ENCODE assay signal across 14 cellular contexts in the genomic region with DNA sequence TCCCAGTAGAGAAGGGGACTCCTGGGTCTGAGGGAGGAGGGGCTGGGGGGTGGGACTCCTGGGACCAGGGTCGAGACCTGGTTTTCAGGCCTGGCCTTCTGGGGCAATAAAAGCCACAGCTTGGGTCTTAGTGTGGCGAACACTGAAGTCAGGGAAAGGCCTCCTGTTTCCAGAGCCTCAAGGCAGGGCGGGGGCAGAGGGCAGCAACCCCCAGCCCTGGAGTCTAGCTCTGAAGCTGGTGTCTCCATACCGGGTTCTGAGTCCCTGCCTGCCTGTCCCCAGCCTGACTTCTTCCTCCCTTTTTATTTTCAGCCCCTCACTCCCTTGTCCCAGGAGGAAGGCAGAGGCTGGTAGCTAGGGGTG. TPM values are rescaled to one million over a fixed set of nuclear protein-coding genes. Genes with fewer than 3 reads are reported as not detected.
DNase-seq lines count a peak whose midpoint lies in the region; ATAC-seq, FAIRE-seq and TF ChIP-seq lines count a peak whose summit lies in the region.
"Had no signal": no experiment of that assay in that cellular context is flagged by ENCODE, and none has a peak within 500 bp of the region (broad histone marks: within the 10 kb centered on the region; RNA-seq: fewer than 3 reads in every experiment).

No MANE protein-coding gene starts in this region.

- H3K9me2 ChIP-seq in GM23248 (ENCODE audit: insufficient read depth), result no peaks in the 10 kb centered on the region

- peaks cover 11% of the 10 kb centered on the region for H3F3A ChIP-seq in GM23248 (ENCODE audit: insufficient read depth)

- WGBS in A549 (ENCODE audit: missing lambda C conversion rate), result 45% methylated on average over 4 of the region's 4 CpGs
- 53 to 57% methylated on average over 3 to 4 of the region's 4 CpGs for WGBS in GM23248 (ENCODE audit: low coverage in 1 of 2, low lambda C conversion rate in 2 of 2, missing lambda C conversion rate in 2 of 2), 2 experiments

- in situ Hi-C loops in GM23248 (cut with MboI), result no loop called here

- TF ChIP-seq EP300 in A549 (IDR thresholded peaks at IDR 0.05), result no peak

- H3K27me3 ChIP-seq in GM23248 (replicated peaks; ENCODE audit: insufficient read depth), result peaks cover 3% of the 10 kb centered on the region; the same call in 1 of the 2 replicates

- CTCF ChIA-PET in A549 (lab: Yijun Ruan, JAX) (interaction anchor here (1.0 to 3.5 kb wide), 11 partner anchors 10 to 216 kb away, joined by 3 to 15 read pairs (median 4); partner anchors contain the start of genes SYNGR4 and TMEM143), WTC11 (lab: Charles Lee) (interaction anchor here (0.7 to 2.4 kb wide), 13 partner anchors 10 to 191 kb away, joined by 3 to 13 read pairs (median 5); partner anchors contain the start of gene TMEM143)

- no peak for TF ChIP-seq CTCF in A549 (IDR thresholded peaks at IDR 0.05)
- no peak for TF ChIP-seq CTCF in WTC11 (IDR thresholded peaks at IDR 0.05)

- FAIRE-seq in A549 (lab: Jason Lieb, UNC) (no peak), GM12891 (lab: Jason Lieb, UNC) (no peak)
- FAIRE-seq: frontal cortex had no signal

- ATAC-seq in A549 (peak in 1 of 2 experiments; percentile 3; a peak in 3 of 6 replicates), WTC11 (peak; percentile 1; the same call in 1 of the 2 replicates), HG03432 (IDR thresholded peaks at IDR 0.05; ENCODE audit: unreplicated experiment) (no peak)
- ATAC-seq: left colon had no signal

- H3K9ac ChIP-seq in GM23248, result peak overlapping the region; percentile 45; the same call in 1 of the 2 replicates

- H3K27ac Mint-ChIP-seq in WTC11, result no peak overlapping the region

- peaks cover 47% of the 10 kb centered on the region for H3K4me1 Mint-ChIP-seq in WTC11

- TF ChIP-seq POLR2A in A549 (IDR thresholded peaks at IDR 0.05; ENCODE audit: low read length) (no peak), GM12891 (IDR thresholded peaks at IDR 0.05; ENCODE audit: low read depth, low read length) (no peak)

- peaks cover 36% of the 10 kb centered on the region for H3K79me2 ChIP-seq in GM23248 (ENCODE audit: insufficient read depth)

- H3K4me3 Mint-ChIP-seq in WTC11, result peak overlapping the region; percentile 83
- H3K4me3 Mint-ChIP-seq: dendritic cell treated with granulocyte-macrophage colony-stimulating factor and Interleukin-4, amounts not matched to agents 40 ng/mL and 50 ng/mL, for 4 days had no signal

- H3K4me3 ChIP-seq in A549 (peak overlapping the region; percentile 45), GM23248 (peak overlapping the region; percentile 60)
- H3K4me3 ChIP-seq: uterus had no signal

- H3K36me3 ChIP-seq in GM23248 (ENCODE audit: low read depth), result peaks cover 5% of the 10 kb centered on the region; the same call in 1 of the 2 replicates
- H3K36me3 ChIP-seq: uterus had no signal

- H2AFZ ChIP-seq in GM23248, result peak overlapping the region; percentile 20; the same call in 1 of the 2 replicates

- peaks cover 6% of the 10 kb centered on the region for H3K36me3 Mint-ChIP-seq in WTC11

- no peaks in the 10 kb centered on the region for H3K9me3 ChIP-seq in A549
- no peaks in the 10 kb centered on the region for H3K9me3 ChIP-seq in GM23248 (ENCODE audit: low read depth)
- H3K9me3 ChIP-seq: uterus had no signal

- H4K20me1 ChIP-seq in GM23248 (ENCODE audit: insufficient read depth), result no peaks in the 10 kb centered on the region

- H3K4me2 ChIP-seq in A549 (peak overlapping the region; percentile 97), GM23248 (ENCODE audit: unreplicated experiment) (peak overlapping the region; percentile 76)

- H3K4me1 ChIP-seq in A549 (peaks cover 68% of the 10 kb centered on the region), GM23248 (ENCODE audit: insufficient read depth) (peaks cover 11% of the 10 kb centered on the region)

- peak in 1 of 2 experiments; percentile 51 for DNase-seq in A549 (ENCODE audit: low read depth in 1 of 2, low spot score in 1 of 2)
- no peak for DNase-seq in GM23248
- no peak for DNase-seq in WTC11 (ENCODE audit: low spot score)
- peak; percentile 84 for DNase-seq in islet precursor cell
- DNase-seq in GM12891 (ENCODE audit: insufficient read length, low spot score), result no peak
- DNase-seq in activated CD8-positive, alpha-beta memory T cell treated with anti-CD3 and anti-CD28 coated beads for 24 hours, result no peak
- DNase-seq in D341Med (ENCODE audit: low spot score), result no peak
- DNase-seq: left colon, uterus had no signal

- TF ChIP-seq RAD21 in A549 (conservative IDR thresholded peaks at IDR 0.05 in 1 of 2, IDR thresholded peaks at IDR 0.05 in 1 of 2), result no peak

- POLR2A ChIA-PET in A549 (lab: Yijun Ruan, JAX) (interaction anchor here (1.5 to 1.7 kb wide), 2 partner anchors 30 to 52 kb away, joined by 5 to 13 read pairs; partner anchors contain the start of genes SYNGR4 and TMEM143), WTC11 (lab: Charles Lee) (no interaction called here)

- H3K27me3 Mint-ChIP-seq in WTC11 (ENCODE audit: low read depth), result peaks cover 60% of the 10 kb centered on the region

- no peaks in the 10 kb centered on the region for H3K9me3 Mint-ChIP-seq in WTC11
- H3K9me3 Mint-ChIP-seq: dendritic cell treated with granulocyte-macrophage colony-stimulating factor and Interleukin-4, amounts not matched to agents 40 ng/mL and 50 ng/mL, for 4 days had no signal

- H3K27ac ChIP-seq in A549, result peak overlapping the region; percentile 68 to 95
- no peak overlapping the region for H3K27ac ChIP-seq in GM23248
- H3K27ac ChIP-seq: uterus had no signal

TF ChIP-seq in A549, 52 proteins besides CTCF, POLR2A, EP300 and RAD21 (continues in another document):
- TF ChIP-seq JUNB (IDR thresholded peaks at IDR 0.05) (no peak), HEYL (CRISPR knock-in tag; IDR thresholded peaks at IDR 0.05) (no peak), FOSL2 (IDR thresholded peaks at IDR 0.05) (no peak), FOSL2 (CRISPR knock-in tag; IDR thresholded peaks at IDR 0.05) (no peak)

TF ChIP-seq in GM12891, 5 proteins besides CTCF, POLR2A, EP300 and RAD21:
- TF ChIP-seq PAX5 (IDR thresholded peaks at IDR 0.05; ENCODE audit: insufficient read depth, low read length, severe bottlenecking) (no peak), POU2F2 (IDR thresholded peaks at IDR 0.05; ENCODE audit: low read depth, low read length) (no peak), TAF1 (IDR thresholded peaks at IDR 0.05; ENCODE audit: low read depth, low read length) (no peak), POLR2AphosphoS5 (IDR thresholded peaks at IDR 0.05; ENCODE audit: low read depth, low read length) (no peak), SPI1 (IDR thresholded peaks at IDR 0.05; ENCODE audit: low read depth, low read length) (no peak)

RNA-seq across cellular contexts. Expression of gene GRIN2D, which starts 0.3 kb away (rescaled TPM):
- polyA plus RNA-seq in A549 (2011; rRNA removed) (2.6 and 3.4 TPM in 2 replicates), A549 (2017; fragmentation: RNase III; extraction: RNeasy Plus Mini Kit Qiagen cat#74134 plus additional on column Dnase treatment) (5.8 to 6.8 TPM (median 6.3 TPM) in 3 replicates), GM23248 (2016; fragmentation: Nextera tagmentation; extraction: Ambion mirVana) (0.10 and 0.22 TPM in 2 replicates)
- polyA plus RNA-seq in A549 (2012; cell fraction: cytosol; rRNA removed), result 4.9 and 6.7 TPM in 2 replicates
- polyA plus RNA-seq in A549 (2012; cell fraction: nucleus; rRNA removed), result 17.0 and 20.5 TPM in 2 replicates
- 5.4 and 8.1 TPM in 2 replicates for polyA minus RNA-seq in A549 (2011; rRNA and poly(A)+ RNA removed)
- total RNA-seq in GM23248 (2014; rRNA removed; shearing (Covaris generic)), result 0.54 and 0.76 TPM in 2 replicates
- 23.0 to 27.8 TPM (median 25.3 TPM) in 3 replicates for total RNA-seq in WTC11 (2021)
- polyA plus RNA-seq in GM12891 (2012; ENCODE audit: low read depth, missing spikeins), result 0.40 TPM

RNA-seq across cellular contexts. Expression of gene KDELR1, which starts 1.8 kb away (rescaled TPM):
- 200 and 270 TPM in 2 replicates for polyA plus RNA-seq in A549 (2011; rRNA removed)
- 203 and 269 TPM in 2 replicates for polyA plus RNA-seq in A549 (2012; cell fraction: cytosol; rRNA removed)
- 238 and 248 TPM in 2 replicates for polyA plus RNA-seq in A549 (2012; cell fraction: nucleus; rRNA removed)
- polyA plus RNA-seq in A549 (2017; fragmentation: RNase III; extraction: RNeasy Plus Mini Kit Qiagen cat#74134 plus additional on column Dnase treatment), result 280 to 318 TPM (median 302 TPM) in 3 replicates
- 222 and 240 TPM in 2 replicates for polyA minus RNA-seq in A549 (2011; rRNA and poly(A)+ RNA removed)
- total RNA-seq in GM23248 (2014; rRNA removed; shearing (Covaris generic)), result 126 and 170 TPM in 2 replicates
- polyA plus RNA-seq in GM23248 (2016; fragmentation: Nextera tagmentation; extraction: Ambion mirVana), result 231 and 242 TPM in 2 replicates
- 207 to 226 TPM (median 223 TPM) in 3 replicates for total RNA-seq in WTC11 (2021)
- 42.8 TPM for polyA plus RNA-seq in GM12891 (2012; ENCODE audit: low read depth, missing spikeins)

RNA-seq across cellular contexts. Expression of gene SYNGR4, which starts 29.0 kb away (rescaled TPM):
- polyA plus RNA-seq in A549 (2011; rRNA removed), result 2.3 and 2.9 TPM in 2 replicates
- 4.2 and 4.7 TPM in 2 replicates for polyA plus RNA-seq in A549 (2012; cell fraction: cytosol; rRNA removed)
- polyA plus RNA-seq in A549 (2012; cell fraction: nucleus; rRNA removed), result 2.8 and 4.1 TPM in 2 replicates
- 2.5 to 4.4 TPM (median 2.9 TPM) in 3 replicates for polyA plus RNA-seq in A549 (2017; fragmentation: RNase III; extraction: RNeasy Plus Mini Kit Qiagen cat#74134 plus additional on column Dnase treatment)
- 4.4 and 4.7 TPM in 2 replicates for polyA minus RNA-seq in A549 (2011; rRNA and poly(A)+ RNA removed)
- total RNA-seq in GM23248 (2014; rRNA removed; shearing (Covaris generic)), result not detected in 2 replicates
- polyA plus RNA-seq in GM23248 (2016; fragmentation: Nextera tagmentation; extraction: Ambion mirVana), result not detected in 2 replicates
- not detected in 3 replicates for total RNA-seq in WTC11 (2021)
- 0.18 TPM for polyA plus RNA-seq in GM12891 (2012; ENCODE audit: low read depth, missing spikeins)
- total RNA-seq: frontal cortex, left colon, Right ventricle myocardium superior, uterus had no signal
- polyA plus RNA-seq: BJ had no signal

RNA-seq across cellular contexts. Expression of gene TMEM143, which starts 29.4 kb away (rescaled TPM):
- 7.4 and 7.6 TPM in 2 replicates for polyA plus RNA-seq in A549 (2011; rRNA removed)
- 10.5 and 14.5 TPM in 2 replicates for polyA plus RNA-seq in A549 (2012; cell fraction: cytosol; rRNA removed)
- polyA plus RNA-seq in A549 (2012; cell fraction: nucleus; rRNA removed), result 33.4 and 45.5 TPM in 2 replicates
- polyA plus RNA-seq in A549 (2017; fragmentation: RNase III; extraction: RNeasy Plus Mini Kit Qiagen cat#74134 plus additional on column Dnase treatment), result 6.3 to 7.0 TPM (median 6.4 TPM) in 3 replicates
- polyA minus RNA-seq in A549 (2011; rRNA and poly(A)+ RNA removed), result 9.5 and 15.0 TPM in 2 replicates
- 7.6 and 27.1 TPM in 2 replicates for total RNA-seq in GM23248 (2014; rRNA removed; shearing (Covaris generic))
- polyA plus RNA-seq in GM23248 (2016; fragmentation: Nextera tagmentation; extraction: Ambion mirVana), result 8.6 and 9.9 TPM in 2 replicates
- total RNA-seq in WTC11 (2021), result 20.2 to 29.6 TPM (median 27.0 TPM) in 3 replicates
- 11.0 TPM for polyA plus RNA-seq in GM12891 (2012; ENCODE audit: low read depth, missing spikeins)

RNA-seq across cellular contexts. Expression of gene GRWD1, which starts 52.6 kb away (rescaled TPM):
- polyA plus RNA-seq in A549 (2011; rRNA removed) (40.0 and 48.1 TPM in 2 replicates), A549 (2017; fragmentation: RNase III; extraction: RNeasy Plus Mini Kit Qiagen cat#74134 plus additional on column Dnase treatment) (82.1 to 87.0 TPM (median 84.2 TPM) in 3 replicates), GM23248 (2016; fragmentation: Nextera tagmentation; extraction: Ambion mirVana) (34.1 and 41.5 TPM in 2 replicates)
- polyA plus RNA-seq in A549 (2012; cell fraction: cytosol; rRNA removed), result 64.4 and 73.9 TPM in 2 replicates
- 93.3 and 105 TPM in 2 replicates for polyA plus RNA-seq in A549 (2012; cell fraction: nucleus; rRNA removed)
- polyA minus RNA-seq in A549 (2011; rRNA and poly(A)+ RNA removed), result 28.1 and 30.0 TPM in 2 replicates
- 36.6 and 38.7 TPM in 2 replicates for total RNA-seq in GM23248 (2014; rRNA removed; shearing (Covaris generic))
- total RNA-seq in WTC11 (2021), result 59.8 to 67.2 TPM (median 61.6 TPM) in 3 replicates
- polyA plus RNA-seq in GM12891 (2012; ENCODE audit: low read depth, missing spikeins), result 20.6 TPM

Comparison
In these comparisons a context has a peak if more than half of its experiments do, and no peak if none do; other contexts are left out.
1. RNA of gene GRIN2D, which starts 0.3 kb away (total RNA-seq): 23.0 to 27.8 TPM in WTC11; 0.54 to 0.76 TPM in GM23248; every median in the first group is over 10 times any median in the second.